ENCODE assay signal across 35 cellular contexts in genomic region chr5:1247811-1248210, GRCh38. TPM values are rescaled to one million over a fixed set of nuclear protein-coding genes. Genes with fewer than 3 reads are reported as not detected.
"Had no signal": no experiment of that assay in that cellular context is flagged by ENCODE, and none has a peak within 500 bp of the region (broad histone marks: within the 10 kb centered on the region; RNA-seq: fewer than 3 reads in every experiment).

No MANE protein-coding gene starts in this region.

- H3K27ac ChIP-seq: colonic mucosa, epithelial cell of prostate, gastrocnemius medialis, left lung, neutrophil, parathyroid adenoma, prostate gland, right atrium auricular region, testis, tibial nerve, upper lobe of left lung, vagina had no signal

- H3K36me3 ChIP-seq: colonic mucosa, gastrocnemius medialis, left lung, neutrophil, prostate gland, right atrium auricular region, tibial nerve, upper lobe of left lung, vagina had no signal

- DNase-seq: colonic mucosa; effector CD8-positive, alpha-beta T cell; endodermal cell; foreskin fibroblast; gastrocnemius medialis; kidney; left lung; mesenchymal stem cell; mucosa of descending colon; naive B cell; stimulated activated CD4-positive, alpha-beta T cell treated with anti-CD3 and anti-CD28 coated beads, Interleukin-12 subunit alpha, Interleukin-12 subunit beta, amount 100 ng/mL, for 4 hours; stimulated activated CD4-positive, alpha-beta T cell treated with anti-CD3 and anti-CD28 coated beads, Interleukin-1b, Interleukin-23, amount 100 ng/mL, for 48 hours; stimulated activated CD4-positive, alpha-beta T cell treated with anti-CD3 and anti-CD28 coated beads, Interleukin-4, amount 100 ng/mL, for 1 hour; stimulated activated CD8-positive, alpha-beta memory T cell treated with anti-CD3 and anti-CD28 coated beads, Interleukin-4, amount 100 ng/mL, for 48 hours; stimulated activated naive CD4-positive, alpha-beta T cell; stimulated activated naive CD8-positive, alpha-beta T cell treated with anti-CD3 and anti-CD28 coated beads, Interleukin-15, amount 100 ng/mL, for 72 hours; testis; upper lobe of left lung had no signal

- H3K4me3 ChIP-seq: colonic mucosa, gastrocnemius medialis, left lung, mucosa of descending colon, prostate gland, right atrium auricular region, smooth muscle cell, testis, tibial nerve, upper lobe of left lung, vagina had no signal

- H3K27me3 ChIP-seq: testis, vagina had no signal

- ATAC-seq: esophagus mucosa; gastrocnemius medialis; left lung; mucosa of descending colon; natural killer cell treated with Interleukin-12 subunit alpha and Interleukin-12 subunit beta and Interleukin-15 and Interleukin-18, amount 100 ng/mL, for 72 hours; sciatic nerve; stimulated activated naive CD8-positive, alpha-beta T cell treated with anti-CD3 and anti-CD28 coated beads, Interleukin-15, amount 100 ng/mL, for 72 hours had no signal

- H3K9me3 ChIP-seq: colonic mucosa, gastrocnemius medialis, left lung, mucosa of descending colon, neutrophil, prostate gland, right atrium auricular region, testis, tibial nerve, upper lobe of left lung, vagina had no signal

- FAIRE-seq: kidney had no signal

- H3K4me1 ChIP-seq: colonic mucosa, gastrocnemius medialis, left lung, parathyroid adenoma, prostate gland, right atrium auricular region, testis, tibial nerve, vagina had no signal

RNA-seq across cellular contexts. Expression of gene SLC6A18, which starts 22.6 kb away (rescaled TPM):
- total RNA-seq: endodermal cell; esophagus mucosa; gastrocnemius medialis; glomerular endothelial cell; kidney; left lung; lower leg skin; lung microvascular endothelial cell; mesothelial cell of epicardium; natural killer cell treated with Interleukin-12 subunit alpha and Interleukin-12 subunit beta and Interleukin-15 and Interleukin-18, amount 100 ng/mL, for 72 hours; neural crest cell; omental fat pad; prostate gland; right atrium auricular region; sciatic nerve; smooth muscle cell; tibial nerve; upper lobe of left lung; vagina had no signal

RNA-seq across cellular contexts. Expression of gene SLC6A19, which starts 46.4 kb away (rescaled TPM):
- total RNA-seq: esophagus mucosa; glomerular endothelial cell; left lung; lower leg skin; lung microvascular endothelial cell; mesothelial cell of epicardium; natural killer cell treated with Interleukin-12 subunit alpha and Interleukin-12 subunit beta and Interleukin-15 and Interleukin-18, amount 100 ng/mL, for 72 hours; neural crest cell; omental fat pad; right atrium auricular region; smooth muscle cell; vagina had no signal

RNA-seq across cellular contexts. Expression of gene TERT, which starts 47.1 kb away (rescaled TPM):
- total RNA-seq: esophagus mucosa, gastrocnemius medialis, glomerular endothelial cell, lung microvascular endothelial cell, omental fat pad, right atrium auricular region, smooth muscle cell, tibial nerve, vagina had no signal
